Comparison of ENCODE assay signal across 1 cellular context in the genomic region with DNA sequence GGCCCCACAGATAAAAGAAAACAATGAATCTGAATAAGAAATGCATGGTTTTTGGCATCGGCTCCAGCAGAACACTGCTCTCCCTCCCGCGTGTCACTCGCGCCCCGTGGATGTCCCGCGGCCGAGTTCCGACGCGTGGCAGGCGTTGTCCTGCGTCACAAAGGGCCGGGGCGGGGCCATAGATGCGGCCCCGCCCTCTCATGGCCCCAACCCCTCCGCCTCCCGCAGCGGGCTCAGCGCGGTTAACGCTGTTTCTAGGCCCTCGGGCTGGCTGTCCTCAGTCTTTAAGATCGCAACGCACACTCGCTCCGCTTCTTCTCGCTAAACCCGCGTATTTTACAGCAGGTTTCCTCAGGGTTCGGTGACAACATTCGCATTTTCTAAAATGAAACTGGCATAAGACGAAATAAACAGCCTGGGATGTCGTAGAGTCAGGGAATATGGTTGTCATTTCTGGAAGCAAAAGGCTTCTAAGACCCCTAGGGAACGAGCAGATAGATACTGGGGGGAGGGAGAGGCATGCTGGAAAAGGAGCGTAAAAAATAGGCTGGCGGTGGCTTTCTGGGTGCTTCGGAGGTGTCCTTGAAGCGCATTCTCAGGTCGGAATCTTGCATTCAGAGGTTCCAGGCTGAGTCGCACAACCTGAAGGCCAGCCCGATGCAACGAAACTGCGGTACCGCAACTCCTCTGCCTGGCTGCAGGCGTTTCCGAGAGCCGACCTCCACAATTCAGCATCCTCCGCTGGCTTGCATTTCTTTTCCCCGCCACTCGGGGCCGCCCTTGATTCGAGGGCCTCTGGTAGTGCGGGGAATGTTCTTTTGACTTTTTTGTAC.
TF ChIP-seq lines count a peak whose summit lies in the region.

A gene with protein sequence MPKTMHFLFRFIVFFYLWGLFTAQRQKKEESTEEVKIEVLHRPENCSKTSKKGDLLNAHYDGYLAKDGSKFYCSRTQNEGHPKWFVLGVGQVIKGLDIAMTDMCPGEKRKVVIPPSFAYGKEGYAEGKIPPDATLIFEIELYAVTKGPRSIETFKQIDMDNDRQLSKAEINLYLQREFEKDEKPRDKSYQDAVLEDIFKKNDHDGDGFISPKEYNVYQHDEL (minus strand): TSS at position 159 of the 833 bp plus-strand sequence. CDS start 101 bp downstream, at position 58.

TF ChIP-seq in H1, 55 proteins besides CTCF, POLR2A, EP300 and RAD21:
- peak; percentile 65 for TF ChIP-seq KDM4A (IDR thresholded peaks at IDR 0.05; ENCODE audit: low read depth, low read length, severe bottlenecking)
- no peak for TF ChIP-seq CBX5 (IDR thresholded peaks at IDR 0.05; ENCODE audit: low read depth, low read length)
- TF ChIP-seq CREB1 (IDR thresholded peaks at IDR 0.05): peak; percentile 87
- TF ChIP-seq YY1 (IDR thresholded peaks at IDR 0.05; ENCODE audit: low read depth, low read length): peak; percentile 66
- peak; percentile 30; the same call in 1 of the 2 replicates for TF ChIP-seq SP1 (IDR thresholded peaks at IDR 0.05; ENCODE audit: low read depth, low read length)
- TF ChIP-seq ASH2L (IDR thresholded peaks at IDR 0.05; ENCODE audit: low read length): peak; percentile 98
- TF ChIP-seq TAF1 (IDR thresholded peaks at IDR 0.05; ENCODE audit: low read depth, low read length): peak; percentile 65; the same call in 1 of the 2 replicates
- TF ChIP-seq, protein P1, sequence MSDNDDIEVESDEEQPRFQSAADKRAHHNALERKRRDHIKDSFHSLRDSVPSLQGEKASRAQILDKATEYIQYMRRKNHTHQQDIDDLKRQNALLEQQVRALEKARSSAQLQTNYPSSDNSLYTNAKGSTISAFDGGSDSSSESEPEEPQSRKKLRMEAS (IDR thresholded peaks at IDR 0.05): peak; percentile 68
- peak; percentile 77; the same call in 1 of the 2 replicates for TF ChIP-seq POLR2AphosphoS5 (IDR thresholded peaks at IDR 0.05; ENCODE audit: low read depth, low read length)
- TF ChIP-seq, protein P2, sequence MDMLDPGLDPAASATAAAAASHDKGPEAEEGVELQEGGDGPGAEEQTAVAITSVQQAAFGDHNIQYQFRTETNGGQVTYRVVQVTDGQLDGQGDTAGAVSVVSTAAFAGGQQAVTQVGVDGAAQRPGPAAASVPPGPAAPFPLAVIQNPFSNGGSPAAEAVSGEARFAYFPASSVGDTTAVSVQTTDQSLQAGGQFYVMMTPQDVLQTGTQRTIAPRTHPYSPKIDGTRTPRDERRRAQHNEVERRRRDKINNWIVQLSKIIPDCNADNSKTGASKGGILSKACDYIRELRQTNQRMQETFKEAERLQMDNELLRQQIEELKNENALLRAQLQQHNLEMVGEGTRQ (IDR thresholded peaks at IDR 0.05; ENCODE audit: low read length): no peak
- peak; percentile 58 to 99; a peak in 3 of 4 replicates for TF ChIP-seq HDAC2 (IDR thresholded peaks at IDR 0.05; ENCODE audit: borderline replicate concordance in 1 of 2, low read depth in 2 of 2, low read length in 2 of 2)
- TF ChIP-seq POU5F1 (IDR thresholded peaks at IDR 0.05; ENCODE audit: low read depth, low read length): no peak
- peak; percentile 63 for TF ChIP-seq PHF8 (conservative IDR thresholded peaks at IDR 0.05; ENCODE audit: low read depth, low read length)
- TF ChIP-seq TEAD4 (IDR thresholded peaks at IDR 0.05; ENCODE audit: low read depth, low read length): no peak
- peak; percentile 85 for TF ChIP-seq RBBP5 (IDR thresholded peaks at IDR 0.05; ENCODE audit: borderline replicate concordance, low read depth, low read length)
- TF ChIP-seq CEBPB (IDR thresholded peaks at IDR 0.05; ENCODE audit: low read depth, low read length): 0 out of 2 replicates have a peak, but pooled peaks have one; percentile 1
- peak; percentile 93 for TF ChIP-seq BACH1 (IDR thresholded peaks at IDR 0.05; ENCODE audit: low read length)
- peak; percentile 51; the same call in 1 of the 2 replicates for TF ChIP-seq TBP (IDR thresholded peaks at IDR 0.05; ENCODE audit: low read depth, low read length)
- peak in 1 of 2 experiments; percentile 43; a peak in 1 of 4 replicates for TF ChIP-seq SIN3A (conservative IDR thresholded peaks at IDR 0.05 in 1 of 2, IDR thresholded peaks at IDR 0.05 in 1 of 2; ENCODE audit: low read depth in 1 of 2, low read length in 2 of 2)
